ENCODE assay signal across 8 cellular contexts in genomic region chr22:28034760-28035401, GRCh38.
A peak's percentile ranks its signal among the peaks of the same experiment; 100 is the strongest.
DNase-seq lines count a peak whose midpoint lies in the region; ATAC-seq and TF ChIP-seq lines count a peak whose summit lies in the region.

No MANE protein-coding gene starts in this region.

- DNase-seq in AG08395 (ENCODE audit: low spot score) (peak; percentile 24), NCI-H1436 (lab: John Stamatoyannopoulos, UW) (peak; percentile 96), amniotic stem cell (lab: John Stamatoyannopoulos, UW) (peak; percentile 41), inferior parietal cortex (ENCODE audit: extremely low spot score) (peak; percentile 80), superior temporal gyrus (ENCODE audit: extremely low spot score) (peak; percentile 82)

- ATAC-seq in GM18519 (IDR thresholded peaks at IDR 0.05; ENCODE audit: low FRiP score, unreplicated experiment) (no peak), GM19324 (IDR thresholded peaks at IDR 0.05; ENCODE audit: low FRiP score, unreplicated experiment) (no peak), GM18505 (IDR thresholded peaks at IDR 0.05; ENCODE audit: unreplicated experiment) (no peak)

- TF ChIP-seq POLR2A in GM18505 (IDR thresholded peaks at IDR 0.05; ENCODE audit: borderline replicate concordance, extremely low read depth, insufficient read depth, insufficient read length): no peak

Comparison
In these comparisons a context has a peak if more than half of its experiments do, and no peak if none do; other contexts are left out.
1. DNase-seq: peak in every context shown above with its lines; median percentile 96 in NCI-H1436; 82 in superior temporal gyrus; 80 in inferior parietal cortex; 41 in amniotic stem cell; 24 in AG08395.